ENCODE assay signal across 8 cellular contexts in genomic region chr1:35268282-35269189, GRCh38. TPM values are rescaled to one million over a fixed set of nuclear protein-coding genes. Genes with fewer than 3 reads are reported as not detected.
A peak's percentile ranks its signal among the peaks of the same experiment; 100 is the strongest.
DNase-seq lines count a peak whose midpoint lies in the region; ATAC-seq, FAIRE-seq and TF ChIP-seq lines count a peak whose summit lies in the region.

TSS of gene ZMYM4 (plus strand) at chr1:35268709. CDS start at chr1:35269047, 338 bp downstream.

- H3K27ac ChIP-seq in keratinocyte (ENCODE audit: control insufficient read depth, insufficient read depth, low read length), result peak within 1 kb of the TSS; percentile 63

- dilution Hi-C loops in keratinocyte (cut with MboI; ENCODE audit: extremely low pct_ligation_motif_present, low sequenced_read_pairs), result no loop called here

- peaks cover 46% of the 10 kb centered on the region for H3K79me2 ChIP-seq in keratinocyte (ENCODE audit: control insufficient read depth, insufficient read depth, low read length)

- ATAC-seq in GM18909 (IDR thresholded peaks at IDR 0.05; ENCODE audit: poor library complexity, unreplicated experiment) (peak; percentile 86), HG03196 (IDR thresholded peaks at IDR 0.05; ENCODE audit: unreplicated experiment) (peak; percentile 80)

- H2AFZ ChIP-seq in keratinocyte (ENCODE audit: control insufficient read depth, low read length), result peak within 1 kb of the TSS; percentile 94

- FAIRE-seq in keratinocyte (lab: Jason Lieb, UNC), result peak; percentile 80

- peak within 1 kb of the TSS; percentile 82 to 92 (median 91) for H3K4me3 ChIP-seq in keratinocyte (ENCODE audit: control insufficient read depth in 2 of 3, extremely low read depth in 1 of 3, insufficient read depth in 2 of 3, low read depth in 1 of 3, low read length in 3 of 3)

- no peaks in the 10 kb centered on the region for H3K36me3 ChIP-seq in keratinocyte (ENCODE audit: control insufficient read depth in 2 of 2, extremely low read depth in 1 of 2, insufficient read depth in 2 of 2, low read length in 2 of 2)

- H3K9me1 ChIP-seq in keratinocyte (ENCODE audit: control insufficient read depth, extremely low read depth, insufficient read depth, low read length), result no peaks in the 10 kb centered on the region

- H3K4me2 ChIP-seq in keratinocyte (ENCODE audit: control insufficient read depth, extremely low read depth, insufficient read depth, low read depth, low read length), result peak within 1 kb of the TSS; percentile 95

- no peaks in the 10 kb centered on the region for H4K20me1 ChIP-seq in keratinocyte (ENCODE audit: control insufficient read depth, extremely low read depth, insufficient read depth, low read length)

- no peak for TF ChIP-seq CTCF in keratinocyte (optimal IDR thresholded peaks at IDR 0.05 in 1 of 3, IDR thresholded peaks at IDR 0.05 in 1 of 3, conservative IDR thresholded peaks at IDR 0.05 in 1 of 3; ENCODE audit: extremely low read depth in 1 of 3, insufficient read depth in 2 of 3, low read length in 3 of 3)

- H3K9me3 ChIP-seq in keratinocyte (ENCODE audit: control insufficient read depth, low read depth, low read length), result no peaks in the 10 kb centered on the region

- H3K9ac ChIP-seq in keratinocyte (ENCODE audit: control insufficient read depth, extremely low read depth, insufficient read depth, low read length), result peak within 1 kb of the TSS; percentile 82

- DNase-seq in AG08395 (ENCODE audit: low spot score), result peak; percentile 99
- peak; percentile 92 for DNase-seq in NCI-H345 treated with DMSO at 0.1 percent for 48 hours (lab: John Stamatoyannopoulos, UW; ENCODE audit: unreplicated experiment)
- peak; percentile 84 for DNase-seq in activated CD4-positive, CD25-positive, alpha-beta regulatory T cell treated with anti-CD3 and anti-CD28 coated beads, Interleukin-2, amount 50 U/mL, for 72 hours
- peak; percentile 2 to 52 for DNase-seq in cerebellar nuclear complex (lab: John Stamatoyannopoulos, UW)
- peak; percentile 78 for DNase-seq in keratinocyte (ENCODE audit: low read depth, low spot score)
- peak; percentile 78 to 80 for DNase-seq in stimulated activated CD4-positive, alpha-beta T cell treated with anti-CD3 and anti-CD28 coated beads, Interleukin-15, amount 100 ng/mL, for 1 hour (ENCODE audit: low read depth in 1 of 2, low spot score in 1 of 2)

- no peaks in the 10 kb centered on the region for H3K27me3 ChIP-seq in keratinocyte (ENCODE audit: control insufficient read depth, extremely low read depth, insufficient read depth, low read length)

- H3K4me1 ChIP-seq in keratinocyte (ENCODE audit: control insufficient read depth, extremely low read depth, insufficient read depth, low read length), result peaks cover 20% of the 10 kb centered on the region

RNA-seq across cellular contexts. Expression of gene ZMYM4, which starts in this region (rescaled TPM):
- polyA plus RNA-seq in keratinocyte, result 17.6 to 24.8 TPM (median 22.9 TPM) in 3 replicates
- 7.0 TPM for polyA plus RNA-seq in keratinocyte (2011; ENCODE audit: low read depth)
- 12.3 and 21.8 TPM in 2 replicates for polyA plus RNA-seq in keratinocyte (2011; cell fraction: cytosol; rRNA removed)
- polyA plus RNA-seq in keratinocyte (2011; cell fraction: nucleus; rRNA removed), result 26.0 and 28.3 TPM in 2 replicates
- 9.0 and 19.2 TPM in 2 replicates for polyA plus RNA-seq in keratinocyte (2012; ENCODE audit: low replicate concordance)
- 8.0 to 52.5 TPM (median 29.1 TPM) in 3 replicates for polyA minus RNA-seq in keratinocyte
- polyA minus RNA-seq in keratinocyte (2011; cell fraction: cytosol; rRNA and poly(A)+ RNA removed), result 27.0 TPM
- polyA minus RNA-seq in keratinocyte (2011; cell fraction: nucleus; rRNA and poly(A)+ RNA removed), result 30.9 and 56.2 TPM in 2 replicates

Comparison
In these comparisons a context has a peak if more than half of its experiments do, and no peak if none do; other contexts are left out.
1. Peak in every context shown above with its lines: DNase-seq, ATAC-seq, H3K4me3 ChIP-seq and H3K27ac ChIP-seq.
2. DNase-seq: peak in every context shown above with its lines; median percentile 99 in AG08395; 92 in NCI-H345 treated with DMSO at 0.1 percent for 48 hours; 84 in activated CD4-positive, CD25-positive, alpha-beta regulatory T cell treated with anti-CD3 and anti-CD28 coated beads, Interleukin-2, amount 50 U/mL, for 72 hours; 79 in stimulated activated CD4-positive, alpha-beta T cell treated with anti-CD3 and anti-CD28 coated beads, Interleukin-15, amount 100 ng/mL, for 1 hour; 78 in keratinocyte; 27 in cerebellar nuclear complex.